ENCODE assay signal across 15 cellular contexts in the genomic region with DNA sequence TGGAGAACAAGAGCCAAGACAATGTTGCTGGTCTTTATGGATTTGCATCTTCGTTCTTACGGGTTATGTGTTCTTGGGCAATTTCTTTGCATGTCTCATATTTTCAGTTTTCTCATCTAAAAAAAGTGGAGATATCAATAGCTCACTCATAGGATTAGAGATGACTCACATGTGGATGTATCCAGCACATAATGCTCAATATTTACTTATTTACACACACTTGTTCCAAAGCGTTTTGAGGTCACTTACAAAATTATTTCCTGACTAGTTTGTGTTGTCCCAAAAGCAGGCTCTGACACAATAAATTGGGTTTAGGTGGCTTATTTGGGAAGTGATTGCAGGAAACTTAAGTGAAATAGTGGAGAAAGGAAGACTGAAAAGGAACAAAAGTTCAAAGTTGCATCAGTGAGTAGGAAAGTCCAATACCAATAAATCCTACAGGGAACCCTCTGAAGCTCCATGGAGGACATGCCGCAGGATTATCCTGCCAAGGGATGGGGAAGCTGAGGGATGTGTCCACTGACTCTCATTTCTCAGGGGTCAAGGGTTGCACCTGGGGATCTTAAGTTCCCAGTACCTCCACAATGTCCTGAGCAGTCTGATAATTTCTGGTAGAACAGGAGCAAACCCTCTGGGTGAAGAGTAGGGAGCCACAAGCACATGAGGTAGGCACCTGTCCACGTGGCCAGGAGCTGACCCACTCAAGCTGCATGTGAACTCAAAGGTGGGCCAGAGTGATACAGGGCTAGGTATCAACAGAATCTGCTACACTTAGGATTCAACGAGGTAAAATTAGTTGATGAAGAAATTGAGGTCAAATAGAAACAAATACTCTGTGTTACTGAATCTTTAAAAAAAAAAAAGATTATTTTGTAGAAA. TPM values are rescaled to one million over a fixed set of nuclear protein-coding genes. Genes with fewer than 3 reads are reported as not detected.
DNase-seq lines count a peak whose midpoint lies in the region; ATAC-seq, FAIRE-seq and TF ChIP-seq lines count a peak whose summit lies in the region.
"Had no signal": no experiment of that assay in that cellular context is flagged by ENCODE, and none has a peak within 500 bp of the region (broad histone marks: within the 10 kb centered on the region; RNA-seq: fewer than 3 reads in every experiment).

No MANE protein-coding gene starts in this region.

- H3K36me3 ChIP-seq in bronchial epithelial cell (ENCODE audit: control insufficient read depth, insufficient read depth, low read length) (no peaks in the 10 kb centered on the region), left lung (no peaks in the 10 kb centered on the region), small intestine (ENCODE audit: control insufficient read depth in 2 of 2, insufficient read depth in 2 of 2, low read length in 2 of 2) (no peaks in the 10 kb centered on the region), smooth muscle cell (ENCODE audit: low read depth) (no peaks in the 10 kb centered on the region)

- H3K79me2 ChIP-seq in smooth muscle cell (ENCODE audit: low read depth) = no peaks in the 10 kb centered on the region

- peak overlapping the region; percentile 83; the same call in 1 of the 2 replicates for H3K27ac Mint-ChIP-seq in HFFc6

- TF ChIP-seq CTCF in HFFc6 (IDR thresholded peaks at IDR 0.05) = no peak
- TF ChIP-seq CTCF in bronchial epithelial cell (IDR thresholded peaks at IDR 0.05; ENCODE audit: insufficient read depth, low read length, severe bottlenecking) = no peak
- TF ChIP-seq CTCF in left lung (IDR thresholded peaks at IDR 0.05) = no peak
- TF ChIP-seq CTCF in smooth muscle cell (IDR thresholded peaks at IDR 0.05; ENCODE audit: borderline replicate concordance, insufficient read depth, poor library complexity, severe bottlenecking) = no peak

- H3K4me2 ChIP-seq in smooth muscle cell = no peak overlapping the region

- 79 to 88% (median 82%) methylated on average over 6 of the region's 6 CpGs for WGBS in small intestine, 3 donors
- 92% methylated on average over 6 of the region's 6 CpGs for WGBS in smooth muscle cell (ENCODE audit: low lambda C conversion rate)

- no peaks in the 10 kb centered on the region for H3K9me3 Mint-ChIP-seq in HFFc6

- intact Hi-C loops in left lung (cut with DNase I) = no loop called here

- ATAC-seq in left lung (no peak), GM21515 (IDR thresholded peaks at IDR 0.05; ENCODE audit: unreplicated experiment) (no peak), HG03139 (IDR thresholded peaks at IDR 0.05; ENCODE audit: unreplicated experiment) (no peak), GM21619 (IDR thresholded peaks at IDR 0.05; ENCODE audit: unreplicated experiment) (no peak)

- no peaks in the 10 kb centered on the region; the same call in 1 of the 2 replicates for H3K27me3 Mint-ChIP-seq in HFFc6 (ENCODE audit: insufficient read depth)

- H3K27ac ChIP-seq in left lung (peak overlapping the region; percentile 57 to 63), small intestine (ENCODE audit: low read depth in 1 of 2, low read length in 1 of 2) (peak overlapping the region in 1 of 2 donors; percentile 48), smooth muscle cell (ENCODE audit: low read depth) (no peak overlapping the region)

- H3K4me3 ChIP-seq in bronchial epithelial cell (ENCODE audit: low read depth, low read length) (no peak overlapping the region), left lung (no peak overlapping the region), small intestine (ENCODE audit: low read depth in 1 of 2, low read length in 2 of 2) (no peak overlapping the region), smooth muscle cell (no peak overlapping the region)

- no peaks in the 10 kb centered on the region for H4K20me1 ChIP-seq in smooth muscle cell (ENCODE audit: low read depth)

- H2AFZ ChIP-seq in smooth muscle cell (ENCODE audit: low read depth) = no peak overlapping the region

- H3F3A ChIP-seq in smooth muscle cell (ENCODE audit: low read depth) = no peaks in the 10 kb centered on the region

- peaks cover 32% of the 10 kb centered on the region for H3K4me1 Mint-ChIP-seq in HFFc6 (ENCODE audit: low read depth)

- FAIRE-seq in bronchial epithelial cell (lab: Jason Lieb, UNC) = no peak
- FAIRE-seq in small intestine (lab: Jason Lieb, UNC) = no peak
- FAIRE-seq: urothelium cell line had no signal

- H3K4me1 ChIP-seq in left lung (peaks cover 8 to 12% of the 10 kb centered on the region in 2 donors), small intestine (ENCODE audit: control insufficient read depth in 2 of 2, insufficient read depth in 1 of 2, low read depth in 1 of 2, low read length in 1 of 2) (no peaks in the 10 kb centered on the region), smooth muscle cell (ENCODE audit: low read depth) (no peaks in the 10 kb centered on the region)

- no peak overlapping the region for H3K9ac ChIP-seq in smooth muscle cell (ENCODE audit: low read depth)

- DNase-seq in HFFc6 (no peak), bronchial epithelial cell (ENCODE audit: low read depth) (peak; percentile 68), left lung (no peak), small intestine (peak; percentile 3), smooth muscle cell (lab: John Stamatoyannopoulos, UW; ENCODE audit: unreplicated experiment) (no peak)
- DNase-seq: activated CD8-positive, alpha-beta memory T cell treated with anti-CD3 and anti-CD28 coated beads, Interleukin-2, amount 50 U/mL, for 4 hours; activated naive CD4-positive, alpha-beta T cell treated with anti-CD3 and anti-CD28 coated beads, Interleukin-2, amount 50 U/mL, for 16 hours; OCI-M1; posterior cingulate gyrus; stimulated activated CD4-positive, alpha-beta T cell treated with anti-CD3 and anti-CD28 coated beads, Interleukin-2, amount 100 ng/mL, for 24 hours; stimulated activated CD8-positive, alpha-beta memory T cell treated with anti-CD3 and anti-CD28 coated beads, Interleukin-4, amount 100 ng/mL, for 48 hours had no signal

- no peak overlapping the region for H3K4me3 Mint-ChIP-seq in HFFc6

- no peaks in the 10 kb centered on the region for H3K36me3 Mint-ChIP-seq in HFFc6 (ENCODE audit: low read depth)

- H3K27me3 ChIP-seq in bronchial epithelial cell (ENCODE audit: control insufficient read depth, insufficient read depth, low read length) (no peaks in the 10 kb centered on the region), left lung (no peaks in the 10 kb centered on the region), small intestine (ENCODE audit: control insufficient read depth in 2 of 2, insufficient read depth in 2 of 2, low read length in 2 of 2) (no peaks in the 10 kb centered on the region), smooth muscle cell (ENCODE audit: low read depth) (no peaks in the 10 kb centered on the region)

- no peaks in the 10 kb centered on the region for H3K9me3 ChIP-seq in left lung
- H3K9me3 ChIP-seq in small intestine (ENCODE audit: control insufficient read depth, low read depth) = no peaks in the 10 kb centered on the region
- no peaks in the 10 kb centered on the region for H3K9me3 ChIP-seq in smooth muscle cell (replicated peaks; ENCODE audit: low read depth)

RNA-seq across cellular contexts. Expression of gene SLC44A1, which starts 37.4 kb away (rescaled TPM):
- total RNA-seq in HFFc6 (2021; fragmentation: NEBNext Ultra II Directional; extraction: Animal tissue kit (Norgen Biotek cat#: 25700)) = 10 to 100 TPM; 46.6 to 66.3 (median 56.0) TPM
- total RNA-seq in bronchial epithelial cell = 39.4 and 51.3 TPM in 2 replicates
- total RNA-seq in left lung = 10 to 100 TPM; 58.0 to 73.5 TPM
- 10 to 100 TPM in 2 of 3 donors, 1 to 10 TPM in 1; 7.8 to 21.8 (median 10.3) TPM for polyA plus RNA-seq in small intestine
- 22.2 and 27.8 TPM in 2 replicates for total RNA-seq in smooth muscle cell
- polyA plus RNA-seq in smooth muscle cell = 10.0 and 14.0 TPM in 2 replicates

Comparison
In these comparisons a context has a peak if more than half of its experiments do, and no peak if none do; other contexts are left out.
1. DNase-seq: peak in bronchial epithelial cell (single experiment) and small intestine (single experiment); none in HFFc6 (single experiment), left lung (0 of 2) and smooth muscle cell (single experiment).